ENCODE assay signal across 1 cellular context in genomic region chr2:12316464-12316863, GRCh38.
TF ChIP-seq lines count a peak whose summit lies in the region.

No MANE protein-coding gene starts in this region.

TF ChIP-seq in IMR-90, 13 proteins besides CTCF, POLR2A, EP300 and RAD21:
- TF ChIP-seq CHD1 (IDR thresholded peaks at IDR 0.05; ENCODE audit: low read depth, low read length): no peak
- no peak for TF ChIP-seq RCOR1 (IDR thresholded peaks at IDR 0.05; ENCODE audit: insufficient replicate concordance, low read length)
- TF ChIP-seq ELK1 (IDR thresholded peaks at IDR 0.05; ENCODE audit: borderline replicate concordance, low read depth, low read length): no peak
- no peak for TF ChIP-seq NFE2L2 (IDR thresholded peaks at IDR 0.05; ENCODE audit: low read depth, low read length)
- no peak for TF ChIP-seq BHLHE40 (IDR thresholded peaks at IDR 0.05; ENCODE audit: low read depth, low read length)
- TF ChIP-seq MAFK (IDR thresholded peaks at IDR 0.05; ENCODE audit: low read depth, low read length): no peak
